In the genomic region with DNA sequence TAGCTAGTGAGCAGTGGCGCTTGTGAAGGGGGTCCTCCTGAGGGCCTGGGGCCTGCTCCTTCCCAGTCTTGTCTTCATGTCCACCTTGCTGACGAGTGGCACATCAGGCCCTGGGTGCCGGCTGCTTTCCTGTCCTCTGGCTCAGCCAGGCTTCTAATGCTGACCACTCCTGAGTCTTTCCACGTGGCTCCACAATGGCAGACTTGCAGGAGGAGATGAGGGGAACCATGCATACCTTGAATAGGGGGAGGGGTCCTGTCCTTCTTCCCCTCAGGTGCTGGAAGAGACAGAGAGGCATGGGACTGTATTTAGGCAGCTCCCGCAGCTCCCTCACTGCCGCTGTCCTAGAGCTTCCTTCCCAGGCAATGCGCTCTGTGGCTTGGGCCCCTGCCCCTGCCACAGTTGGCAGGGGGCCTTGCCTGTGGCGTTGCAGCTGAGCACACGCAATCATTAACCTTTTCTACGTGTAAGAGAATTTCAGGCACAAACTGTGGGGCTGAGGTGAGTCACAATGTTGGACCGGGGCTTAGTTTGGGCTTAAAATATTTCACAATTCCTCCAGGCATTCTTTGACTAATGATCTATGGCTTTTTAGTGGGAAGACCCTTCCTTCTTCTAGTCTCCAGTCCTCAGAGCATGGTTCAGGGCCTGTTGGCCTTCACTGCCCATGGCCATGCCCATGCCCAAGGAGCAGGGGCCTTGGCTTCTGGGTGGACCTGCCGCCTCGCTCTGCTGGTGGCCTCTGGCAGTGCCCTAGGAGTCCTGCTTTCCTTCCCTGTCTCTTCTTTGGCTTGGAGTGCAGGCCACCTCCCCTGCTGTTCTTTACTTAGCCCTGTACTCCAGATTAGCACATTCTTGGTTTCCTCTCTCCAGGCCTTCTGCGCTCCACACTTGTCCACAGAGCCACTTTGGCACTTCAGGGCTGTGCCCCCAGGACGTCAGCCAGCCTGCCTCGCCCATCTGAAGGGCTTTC, we compare ENCODE assay signal across 7 cellular contexts. TPM values are rescaled to one million over a fixed set of nuclear protein-coding genes. Genes with fewer than 3 reads are reported as not detected.
DNase-seq lines count a peak whose midpoint lies in the region; ATAC-seq and TF ChIP-seq lines count a peak whose summit lies in the region.

No MANE protein-coding gene starts in this region.

- H3K4me3 Mint-ChIP-seq in stimulated activated memory B cell treated with anti-CD40 and anti-IgM and Interleukin-4, amounts not matched to agents 10 μg/mL and 1 μg/mL and 100 μg/mL, for 72 hours, result no peak overlapping the region

- H3K27me3 ChIP-seq in subcutaneous abdominal adipose tissue (ENCODE audit: control insufficient read depth in 5 of 5, insufficient read depth in 4 of 5, low read length in 5 of 5) (no peaks in the 10 kb centered on the region), A673 (replicated peaks; ENCODE audit: insufficient read depth, low read depth, low read length, poor library complexity) (no peaks in the 10 kb centered on the region)

- H3K4me3 ChIP-seq in subcutaneous abdominal adipose tissue (ENCODE audit: low read depth in 1 of 5, low read length in 5 of 5) (peak overlapping the region in 4 of 5 donors; percentile 24 to 66 (median 52)), A673 (ENCODE audit: low read depth, low read length, poor library complexity, severe bottlenecking) (no peak overlapping the region)

- peaks cover 6% of the 10 kb centered on the region for H3K36me3 Mint-ChIP-seq in stimulated activated memory B cell treated with anti-CD40 and anti-IgM and Interleukin-4, amounts not matched to agents 10 μg/mL and 1 μg/mL and 100 μg/mL, for 72 hours

- DNase-seq in HT1080 (ENCODE audit: low read depth) (peak; percentile 66), astrocyte of the hippocampus (ENCODE audit: low read depth, low spot score) (peak; percentile 91), iris pigment epithelial cell (ENCODE audit: low read depth) (peak; percentile 87), A673 (ENCODE audit: low spot score) (no peak)

- peaks cover 7 to 58% (median 47%) of the 10 kb centered on the region in 5 donors for H3K4me1 ChIP-seq in subcutaneous abdominal adipose tissue (ENCODE audit: control insufficient read depth in 5 of 5, insufficient read depth in 5 of 5, low read length in 5 of 5)
- H3K4me1 ChIP-seq in A673 (ENCODE audit: insufficient read depth, low read length, poor library complexity, severe bottlenecking), result no peaks in the 10 kb centered on the region

- peaks cover 0 to 3% (median 2%) of the 10 kb centered on the region in 5 donors for H3K36me3 ChIP-seq in subcutaneous abdominal adipose tissue (ENCODE audit: control insufficient read depth in 5 of 5, insufficient read depth in 5 of 5, low read length in 5 of 5)
- no peaks in the 10 kb centered on the region for H3K36me3 ChIP-seq in A673 (ENCODE audit: insufficient read depth, low read length, poor library complexity, severe bottlenecking)

- intact Hi-C loops in A673 (cut with micrococcal nuclease; ENCODE audit: unreplicated experiment), result no loop called here

- CTCF ChIA-PET in A673 (lab: Charles Lee), result interaction anchor here (0.6 kb wide), 1 partner anchor 57 kb away, joined by 16 read pairs; no protein-coding TSS in a partner anchor

- H3K27me3 Mint-ChIP-seq in stimulated activated memory B cell treated with anti-CD40 and anti-IgM and Interleukin-4, amounts not matched to agents 10 μg/mL and 1 μg/mL and 100 μg/mL, for 72 hours, result no peaks in the 10 kb centered on the region

- H3K27ac ChIP-seq in subcutaneous abdominal adipose tissue (ENCODE audit: low read depth, low read length) (peak overlapping the region; percentile 95), A673 (ENCODE audit: low read depth, low read length, poor library complexity, severe bottlenecking) (no peak overlapping the region)

- H3K9me3 Mint-ChIP-seq in stimulated activated memory B cell treated with anti-CD40 and anti-IgM and Interleukin-4, amounts not matched to agents 10 μg/mL and 1 μg/mL and 100 μg/mL, for 72 hours, result no peaks in the 10 kb centered on the region

- POLR2A ChIA-PET in A673 (lab: Charles Lee; ENCODE audit: low non-redundant PET), result no interaction called here

- H3K27ac Mint-ChIP-seq in stimulated activated memory B cell treated with anti-CD40 and anti-IgM and Interleukin-4, amounts not matched to agents 10 μg/mL and 1 μg/mL and 100 μg/mL, for 72 hours, result no peak overlapping the region

- no TSS peak for BruUV-seq in A673 (replicated peaks; lab: Mats Ljungman, UMichigan)

- TF ChIP-seq CTCF in A673 (conservative IDR thresholded peaks at IDR 0.05; ENCODE audit: low read depth, low read length), result no peak

- H3K9me3 ChIP-seq in subcutaneous abdominal adipose tissue (ENCODE audit: control insufficient read depth in 5 of 5, low read length in 5 of 5) (no peaks in the 10 kb centered on the region), A673 (ENCODE audit: low read depth, low read length, poor library complexity, severe bottlenecking) (no peaks in the 10 kb centered on the region)

- H3K4me1 Mint-ChIP-seq in stimulated activated memory B cell treated with anti-CD40 and anti-IgM and Interleukin-4, amounts not matched to agents 10 μg/mL and 1 μg/mL and 100 μg/mL, for 72 hours, result peaks cover 68% of the 10 kb centered on the region

- peak overlapping the region in 4 of 5 donors; percentile 4 to 73 (median 46) for H3K9ac ChIP-seq in subcutaneous abdominal adipose tissue (ENCODE audit: low read length in 5 of 5)

- ATAC-seq in GM18517 (IDR thresholded peaks at IDR 0.05; ENCODE audit: unreplicated experiment), result no peak
- no peak for ATAC-seq in stimulated activated memory B cell treated with anti-CD40 and anti-IgM and Interleukin-4, amounts not matched to agents 10 μg/mL and 1 μg/mL and 100 μg/mL, for 72 hours

RNA-seq across cellular contexts. Expression of a gene that starts 39.1 kb away (rescaled TPM):
- 41.7 and 51.1 TPM in 2 replicates for total RNA-seq in HT1080 (2014; rRNA removed; shearing (Covaris generic))
- polyA plus RNA-seq in HT1080 (2015; cell fraction: cytosol; rRNA removed), result 52.6 and 58.3 TPM in 2 replicates
- polyA plus RNA-seq in HT1080 (2015; cell fraction: nucleus; rRNA removed), result 50.6 and 51.9 TPM in 2 replicates
- total RNA-seq in A673 (2021), result 39.2 and 41.9 TPM in 2 replicates

RNA-seq across cellular contexts. Expression of a gene that starts 46.8 kb away (rescaled TPM):
- total RNA-seq in HT1080 (2014; rRNA removed; shearing (Covaris generic)), result 0.57 TPM in 1 of 2 replicates, not detected in the other
- not detected in 2 replicates for polyA plus RNA-seq in HT1080 (2015; cell fraction: cytosol; rRNA removed)
- not detected in 2 replicates for polyA plus RNA-seq in HT1080 (2015; cell fraction: nucleus; rRNA removed)
- not detected in 2 replicates for total RNA-seq in A673 (2021)

RNA-seq across cellular contexts. Expression of a gene that starts 48.5 kb away (rescaled TPM):
- not detected in 2 replicates for total RNA-seq in HT1080 (2014; rRNA removed; shearing (Covaris generic))
- polyA plus RNA-seq in HT1080 (2015; cell fraction: cytosol; rRNA removed), result not detected in 2 replicates
- polyA plus RNA-seq in HT1080 (2015; cell fraction: nucleus; rRNA removed), result not detected in 2 replicates
- not detected in 2 replicates for total RNA-seq in A673 (2021)
